ENCODE assay signal across 1 cellular context in genomic region chr12:8081228-8081920, GRCh38.
TF ChIP-seq lines count a peak whose summit lies in the region.

No MANE protein-coding gene starts in this region.

TF ChIP-seq in SK-N-SH, 30 proteins besides CTCF, POLR2A, EP300 and RAD21:
- no peak for TF ChIP-seq REST (IDR thresholded peaks at IDR 0.05; ENCODE audit: low read depth, low read length)
- no peak for TF ChIP-seq PBX3 (IDR thresholded peaks at IDR 0.05)
- no peak for TF ChIP-seq RCOR1 (IDR thresholded peaks at IDR 0.05; ENCODE audit: low read length)
TF ChIP-seq in SK-N-SH: peak in this region for 0.
